In the genomic region with DNA sequence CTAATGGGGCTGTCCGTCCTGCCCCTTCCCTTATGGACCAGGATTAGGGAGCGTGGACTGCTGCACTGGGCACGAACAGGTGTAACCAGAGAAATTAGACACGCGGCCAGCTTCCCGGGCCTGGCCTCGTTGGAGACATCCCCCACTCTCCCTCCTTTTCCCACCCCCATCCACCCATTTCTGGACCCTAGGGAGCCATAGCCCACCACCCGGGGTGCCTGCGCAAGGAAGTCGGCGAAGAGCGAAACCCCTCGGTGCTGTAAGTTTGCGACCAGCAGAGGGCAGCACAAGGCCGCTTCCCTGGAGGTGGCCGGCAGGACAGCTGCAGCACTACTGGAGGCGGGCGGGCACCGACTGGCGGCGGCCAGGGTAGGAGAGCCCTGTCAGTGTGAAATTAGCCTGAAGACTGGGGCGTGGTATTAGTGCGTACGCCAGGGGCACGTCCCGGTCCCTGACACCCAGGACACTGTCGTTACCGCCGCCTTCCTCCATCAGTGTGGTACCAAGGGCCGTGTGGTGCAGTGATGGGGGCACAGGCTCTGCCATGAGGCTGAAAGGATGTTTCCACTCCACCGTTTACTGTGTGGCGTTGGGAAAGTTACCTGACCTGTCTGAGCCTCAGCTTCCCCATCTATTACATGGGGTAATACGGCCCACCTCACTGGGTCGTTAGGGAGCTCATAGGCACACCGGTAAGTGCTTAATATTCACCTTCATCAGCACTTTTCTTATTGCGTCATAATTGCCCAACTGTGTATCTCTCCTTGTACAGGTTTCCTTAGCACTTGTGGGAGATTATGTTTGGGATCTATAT, we compare ENCODE assay signal across 1 cellular context.
A peak's percentile ranks its signal among the peaks of the same experiment; 100 is the strongest.
TF ChIP-seq lines count a peak whose summit lies in the region.

No MANE protein-coding gene starts in this region.

TF ChIP-seq in H1, 55 proteins besides CTCF, POLR2A, EP300 and RAD21 (continued from another document):
- TF ChIP-seq SUZ12 (IDR thresholded peaks at IDR 0.05; ENCODE audit: low read length), result peak; percentile 40; the same call in 1 of the 2 replicates
- no peak for TF ChIP-seq SIRT6 (IDR thresholded peaks at IDR 0.05; ENCODE audit: low read length)
- no peak for TF ChIP-seq TBP (IDR thresholded peaks at IDR 0.05; ENCODE audit: low read depth, low read length)
- no peak for TF ChIP-seq BACH1 (IDR thresholded peaks at IDR 0.05; ENCODE audit: low read length)
- TF ChIP-seq YY1 (IDR thresholded peaks at IDR 0.05; ENCODE audit: low read depth, low read length), result peak; percentile 54; the same call in 1 of the 2 replicates
- TF ChIP-seq CHD2 (IDR thresholded peaks at IDR 0.05; ENCODE audit: low read length), result no peak
- peak; percentile 37 for TF ChIP-seq MAX (IDR thresholded peaks at IDR 0.05)
- TF ChIP-seq TEAD4 (IDR thresholded peaks at IDR 0.05; ENCODE audit: low read depth, low read length), result 0 out of 2 replicates have a peak, but pooled peaks have one; percentile 27
- no peak for TF ChIP-seq SRF (IDR thresholded peaks at IDR 0.05; ENCODE audit: low read depth, low read length)
- no peak for TF ChIP-seq ATF2 (IDR thresholded peaks at IDR 0.05; ENCODE audit: low read length)
- TF ChIP-seq NRF1 (IDR thresholded peaks at IDR 0.05; ENCODE audit: low read depth, low read length), result no peak
- no peak for TF ChIP-seq ASH2L (IDR thresholded peaks at IDR 0.05; ENCODE audit: low read length)
- TF ChIP-seq KDM1A (IDR thresholded peaks at IDR 0.05; ENCODE audit: borderline replicate concordance, low read length), result peak; percentile 80; the same call in 1 of the 2 replicates
- no peak for TF ChIP-seq POU5F1 (IDR thresholded peaks at IDR 0.05; ENCODE audit: low read depth, low read length)
- peak; percentile 44; the same call in 1 of the 2 replicates for TF ChIP-seq CREB1 (IDR thresholded peaks at IDR 0.05)
- TF ChIP-seq RXRA (IDR thresholded peaks at IDR 0.05; ENCODE audit: insufficient read depth, low read depth, low read length), result no peak
- TF ChIP-seq SP4 (IDR thresholded peaks at IDR 0.05; ENCODE audit: low read length), result no peak; the same call in 1 of the 2 replicates
- peak; percentile 81; the same call in 1 of the 2 replicates for TF ChIP-seq CEBPB (IDR thresholded peaks at IDR 0.05; ENCODE audit: low read depth, low read length)
- no peak for TF ChIP-seq E2F6 (IDR thresholded peaks at IDR 0.05)
- no peak for TF ChIP-seq TCF12 (IDR thresholded peaks at IDR 0.05; ENCODE audit: low read depth, low read length)
- TF ChIP-seq EZH2 (IDR thresholded peaks at IDR 0.05; ENCODE audit: low read depth, low read length, severe bottlenecking), result no peak
- no peak for TF ChIP-seq CBX8 (IDR thresholded peaks at IDR 0.05; ENCODE audit: borderline replicate concordance, low read depth, low read length)
- no peak for TF ChIP-seq FOSL1 (IDR thresholded peaks at IDR 0.05; ENCODE audit: insufficient read depth, low read depth, low read length)
- TF ChIP-seq MAFK (IDR thresholded peaks at IDR 0.05; ENCODE audit: low read depth, low read length), result no peak
- no peak for TF ChIP-seq ZNF274 (IDR thresholded peaks at IDR 0.05; ENCODE audit: borderline replicate concordance, extremely low read depth, low read length)
- TF ChIP-seq USF2 (IDR thresholded peaks at IDR 0.05; ENCODE audit: low read length), result no peak
- TF ChIP-seq SIN3A (conservative IDR thresholded peaks at IDR 0.05 in 1 of 2, IDR thresholded peaks at IDR 0.05 in 1 of 2; ENCODE audit: low read depth in 1 of 2, low read length in 2 of 2), result 0 out of 4 replicates have a peak, but pooled peaks of 1 of the 2 experiments have one; percentile 33
- TF ChIP-seq CTBP2 (IDR thresholded peaks at IDR 0.05; ENCODE audit: borderline replicate concordance, insufficient read depth, insufficient read length, low read length), result no peak
- no peak for TF ChIP-seq GABPA (IDR thresholded peaks at IDR 0.05; ENCODE audit: borderline replicate concordance, insufficient read depth, low read length)
- TF ChIP-seq BCL11A (IDR thresholded peaks at IDR 0.05; ENCODE audit: low read depth in 2 of 2, low read length in 2 of 2), result no peak
- no peak for TF ChIP-seq KDM5A (IDR thresholded peaks at IDR 0.05; ENCODE audit: low read length)
- no peak for TF ChIP-seq BRCA1 (IDR thresholded peaks at IDR 0.05; ENCODE audit: low read depth, low read length)
- TF ChIP-seq JUND (IDR thresholded peaks at IDR 0.05; ENCODE audit: low read length), result no peak
- no peak for TF ChIP-seq SIX5 (IDR thresholded peaks at IDR 0.05; ENCODE audit: low read depth, low read length)
- TF ChIP-seq SAP30 (IDR thresholded peaks at IDR 0.05; ENCODE audit: insufficient read depth, insufficient replicate concordance, low read length), result no peak
- TF ChIP-seq KDM4A (IDR thresholded peaks at IDR 0.05; ENCODE audit: low read depth, low read length, severe bottlenecking), result no peak
- TF ChIP-seq RFX5 (IDR thresholded peaks at IDR 0.05; ENCODE audit: borderline replicate concordance, low read depth, low read length), result no peak
- TF ChIP-seq RNF2 (IDR thresholded peaks at IDR 0.05; ENCODE audit: borderline replicate concordance, low read depth, low read length, missing control alignments, poor library complexity, severe bottlenecking), result no peak
- TF ChIP-seq GTF2F1 (IDR thresholded peaks at IDR 0.05; ENCODE audit: borderline replicate concordance, low read depth, low read length), result no peak
- TF ChIP-seq, protein P1, sequence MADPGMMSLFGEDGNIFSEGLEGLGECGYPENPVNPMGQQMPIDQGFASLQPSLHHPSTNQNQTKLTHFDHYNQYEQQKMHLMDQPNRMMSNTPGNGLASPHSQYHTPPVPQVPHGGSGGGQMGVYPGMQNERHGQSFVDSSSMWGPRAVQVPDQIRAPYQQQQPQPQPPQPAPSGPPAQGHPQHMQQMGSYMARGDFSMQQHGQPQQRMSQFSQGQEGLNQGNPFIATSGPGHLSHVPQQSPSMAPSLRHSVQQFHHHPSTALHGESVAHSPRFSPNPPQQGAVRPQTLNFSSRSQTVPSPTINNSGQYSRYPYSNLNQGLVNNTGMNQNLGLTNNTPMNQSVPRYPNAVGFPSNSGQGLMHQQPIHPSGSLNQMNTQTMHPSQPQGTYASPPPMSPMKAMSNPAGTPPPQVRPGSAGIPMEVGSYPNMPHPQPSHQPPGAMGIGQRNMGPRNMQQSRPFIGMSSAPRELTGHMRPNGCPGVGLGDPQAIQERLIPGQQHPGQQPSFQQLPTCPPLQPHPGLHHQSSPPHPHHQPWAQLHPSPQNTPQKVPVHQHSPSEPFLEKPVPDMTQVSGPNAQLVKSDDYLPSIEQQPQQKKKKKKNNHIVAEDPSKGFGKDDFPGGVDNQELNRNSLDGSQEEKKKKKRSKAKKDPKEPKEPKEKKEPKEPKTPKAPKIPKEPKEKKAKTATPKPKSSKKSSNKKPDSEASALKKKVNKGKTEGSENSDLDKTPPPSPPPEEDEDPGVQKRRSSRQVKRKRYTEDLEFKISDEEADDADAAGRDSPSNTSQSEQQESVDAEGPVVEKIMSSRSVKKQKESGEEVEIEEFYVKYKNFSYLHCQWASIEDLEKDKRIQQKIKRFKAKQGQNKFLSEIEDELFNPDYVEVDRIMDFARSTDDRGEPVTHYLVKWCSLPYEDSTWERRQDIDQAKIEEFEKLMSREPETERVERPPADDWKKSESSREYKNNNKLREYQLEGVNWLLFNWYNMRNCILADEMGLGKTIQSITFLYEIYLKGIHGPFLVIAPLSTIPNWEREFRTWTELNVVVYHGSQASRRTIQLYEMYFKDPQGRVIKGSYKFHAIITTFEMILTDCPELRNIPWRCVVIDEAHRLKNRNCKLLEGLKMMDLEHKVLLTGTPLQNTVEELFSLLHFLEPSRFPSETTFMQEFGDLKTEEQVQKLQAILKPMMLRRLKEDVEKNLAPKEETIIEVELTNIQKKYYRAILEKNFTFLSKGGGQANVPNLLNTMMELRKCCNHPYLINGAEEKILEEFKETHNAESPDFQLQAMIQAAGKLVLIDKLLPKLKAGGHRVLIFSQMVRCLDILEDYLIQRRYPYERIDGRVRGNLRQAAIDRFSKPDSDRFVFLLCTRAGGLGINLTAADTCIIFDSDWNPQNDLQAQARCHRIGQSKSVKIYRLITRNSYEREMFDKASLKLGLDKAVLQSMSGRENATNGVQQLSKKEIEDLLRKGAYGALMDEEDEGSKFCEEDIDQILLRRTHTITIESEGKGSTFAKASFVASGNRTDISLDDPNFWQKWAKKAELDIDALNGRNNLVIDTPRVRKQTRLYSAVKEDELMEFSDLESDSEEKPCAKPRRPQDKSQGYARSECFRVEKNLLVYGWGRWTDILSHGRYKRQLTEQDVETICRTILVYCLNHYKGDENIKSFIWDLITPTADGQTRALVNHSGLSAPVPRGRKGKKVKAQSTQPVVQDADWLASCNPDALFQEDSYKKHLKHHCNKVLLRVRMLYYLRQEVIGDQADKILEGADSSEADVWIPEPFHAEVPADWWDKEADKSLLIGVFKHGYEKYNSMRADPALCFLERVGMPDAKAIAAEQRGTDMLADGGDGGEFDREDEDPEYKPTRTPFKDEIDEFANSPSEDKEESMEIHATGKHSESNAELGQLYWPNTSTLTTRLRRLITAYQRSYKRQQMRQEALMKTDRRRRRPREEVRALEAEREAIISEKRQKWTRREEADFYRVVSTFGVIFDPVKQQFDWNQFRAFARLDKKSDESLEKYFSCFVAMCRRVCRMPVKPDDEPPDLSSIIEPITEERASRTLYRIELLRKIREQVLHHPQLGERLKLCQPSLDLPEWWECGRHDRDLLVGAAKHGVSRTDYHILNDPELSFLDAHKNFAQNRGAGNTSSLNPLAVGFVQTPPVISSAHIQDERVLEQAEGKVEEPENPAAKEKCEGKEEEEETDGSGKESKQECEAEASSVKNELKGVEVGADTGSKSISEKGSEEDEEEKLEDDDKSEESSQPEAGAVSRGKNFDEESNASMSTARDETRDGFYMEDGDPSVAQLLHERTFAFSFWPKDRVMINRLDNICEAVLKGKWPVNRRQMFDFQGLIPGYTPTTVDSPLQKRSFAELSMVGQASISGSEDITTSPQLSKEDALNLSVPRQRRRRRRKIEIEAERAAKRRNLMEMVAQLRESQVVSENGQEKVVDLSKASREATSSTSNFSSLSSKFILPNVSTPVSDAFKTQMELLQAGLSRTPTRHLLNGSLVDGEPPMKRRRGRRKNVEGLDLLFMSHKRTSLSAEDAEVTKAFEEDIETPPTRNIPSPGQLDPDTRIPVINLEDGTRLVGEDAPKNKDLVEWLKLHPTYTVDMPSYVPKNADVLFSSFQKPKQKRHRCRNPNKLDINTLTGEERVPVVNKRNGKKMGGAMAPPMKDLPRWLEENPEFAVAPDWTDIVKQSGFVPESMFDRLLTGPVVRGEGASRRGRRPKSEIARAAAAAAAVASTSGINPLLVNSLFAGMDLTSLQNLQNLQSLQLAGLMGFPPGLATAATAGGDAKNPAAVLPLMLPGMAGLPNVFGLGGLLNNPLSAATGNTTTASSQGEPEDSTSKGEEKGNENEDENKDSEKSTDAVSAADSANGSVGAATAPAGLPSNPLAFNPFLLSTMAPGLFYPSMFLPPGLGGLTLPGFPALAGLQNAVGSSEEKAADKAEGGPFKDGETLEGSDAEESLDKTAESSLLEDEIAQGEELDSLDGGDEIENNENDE (IDR thresholded peaks at IDR 0.05; ENCODE audit: insufficient replicate concordance, low read length), result no peak
- TF ChIP-seq, protein P2, sequence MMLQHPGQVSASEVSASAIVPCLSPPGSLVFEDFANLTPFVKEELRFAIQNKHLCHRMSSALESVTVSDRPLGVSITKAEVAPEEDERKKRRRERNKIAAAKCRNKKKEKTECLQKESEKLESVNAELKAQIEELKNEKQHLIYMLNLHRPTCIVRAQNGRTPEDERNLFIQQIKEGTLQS (IDR thresholded peaks at IDR 0.05; ENCODE audit: insufficient read depth, low read depth, low read length), result no peak
- no peak for TF ChIP-seq RBBP5 (IDR thresholded peaks at IDR 0.05; ENCODE audit: borderline replicate concordance, low read depth, low read length)
- no peak for TF ChIP-seq PHF8 (conservative IDR thresholded peaks at IDR 0.05; ENCODE audit: low read depth, low read length)
- TF ChIP-seq CBX5 (IDR thresholded peaks at IDR 0.05; ENCODE audit: low read depth, low read length), result no peak
- TF ChIP-seq JUN (IDR thresholded peaks at IDR 0.05; ENCODE audit: low read depth, low read length), result no peak
- no peak for TF ChIP-seq SP1 (IDR thresholded peaks at IDR 0.05; ENCODE audit: low read depth, low read length)
